ENCODE assay signal across 9 cellular contexts in genomic region chr2:233832869-233833812, GRCh38. TPM values are rescaled to one million over a fixed set of nuclear protein-coding genes. Genes with fewer than 3 reads are reported as not detected.
DNase-seq lines count a peak whose midpoint lies in the region; ATAC-seq and TF ChIP-seq lines count a peak whose summit lies in the region.
"Had no signal": no experiment of that assay in that cellular context is flagged by ENCODE, and none has a peak within 500 bp of the region (broad histone marks: within the 10 kb centered on the region; RNA-seq: fewer than 3 reads in every experiment).

No MANE protein-coding gene starts in this region.

- H3F3A ChIP-seq in SU-DHL-6 (ENCODE audit: insufficient read depth): peaks cover 59% of the 10 kb centered on the region

- no peaks in the 10 kb centered on the region for H3K27me3 Mint-ChIP-seq in Caco-2 (ENCODE audit: insufficient read depth, unreplicated experiment)

- no peaks in the 10 kb centered on the region for H3K4me1 ChIP-seq in Caco-2

- H3K4me2 ChIP-seq in SU-DHL-6 (ENCODE audit: low read depth, low read length, poor library complexity, severe bottlenecking): peak overlapping the region; percentile 56

- H3K9me2 ChIP-seq in SU-DHL-6 (replicated peaks; ENCODE audit: insufficient read depth, low read length): no peaks in the 10 kb centered on the region

- no peaks in the 10 kb centered on the region for H3K36me3 ChIP-seq in Caco-2 (ENCODE audit: control insufficient read depth, insufficient read depth, low read length)
- H3K36me3 ChIP-seq in SU-DHL-6 (ENCODE audit: low read length): peaks cover 14% of the 10 kb centered on the region

- no TSS peak for BruUV-seq in Caco-2 (replicated peaks; lab: Mats Ljungman, UMichigan)

- H2AFZ ChIP-seq in SU-DHL-6 (ENCODE audit: low read depth, low read length, severe bottlenecking): peak overlapping the region; percentile 55

- H3K27ac Mint-ChIP-seq in Caco-2 (ENCODE audit: unreplicated experiment): no peak overlapping the region

- DNase-seq in Caco-2 (peak; percentile 47 to 55), HPDE6-E6E7 (ENCODE audit: extremely low spot score) (peak; percentile 83), iris pigment epithelial cell (ENCODE audit: low read depth) (peak; percentile 74)

- peaks cover 45% of the 10 kb centered on the region for H3K36me3 Mint-ChIP-seq in Caco-2 (ENCODE audit: insufficient read depth, unreplicated experiment)

- H3K27ac ChIP-seq in SU-DHL-6 (ENCODE audit: low read depth, low read length): peak overlapping the region; percentile 90

- H3K27me3 ChIP-seq in Caco-2 (replicated peaks; ENCODE audit: control insufficient read depth, insufficient read depth, low read length) (no peaks in the 10 kb centered on the region), SU-DHL-6 (ENCODE audit: low read length) (no peaks in the 10 kb centered on the region)

- no peaks in the 10 kb centered on the region for H4K20me1 ChIP-seq in SU-DHL-6 (ENCODE audit: low read depth, low read length)

- peaks cover 19% of the 10 kb centered on the region for H3K79me2 ChIP-seq in SU-DHL-6 (ENCODE audit: insufficient read depth, low read length)

- H3K9me3 ChIP-seq in Caco-2: no peaks in the 10 kb centered on the region
- H3K9me3 ChIP-seq in SU-DHL-6 (ENCODE audit: insufficient read depth, low read length): no peaks in the 10 kb centered on the region

- peak overlapping the region; percentile 43 for H3K9ac ChIP-seq in SU-DHL-6 (ENCODE audit: low read length)

- POLR2A ChIA-PET in Caco-2 (lab: Charles Lee): no interaction called here

- H3K4me1 Mint-ChIP-seq in Caco-2 (ENCODE audit: low read depth, unreplicated experiment): no peaks in the 10 kb centered on the region

- no peaks in the 10 kb centered on the region for H3K9me3 Mint-ChIP-seq in Caco-2 (ENCODE audit: unreplicated experiment)

- CTCF ChIA-PET in Caco-2 (lab: Charles Lee): interaction anchor here (0.7 to 1.1 kb wide), 4 partner anchors 346 to 390 kb away, joined by 4 to 6 read pairs (median 5); no protein-coding TSS in a partner anchor

- no peak overlapping the region for H3K4me3 ChIP-seq in Caco-2 (ENCODE audit: low read depth, low read length)
- H3K4me3 ChIP-seq in SU-DHL-6 (ENCODE audit: insufficient read depth, low read length, poor library complexity, severe bottlenecking): no peak overlapping the region

- H3K4me3 Mint-ChIP-seq in Caco-2 (ENCODE audit: unreplicated experiment): no peak overlapping the region

- intact Hi-C loops in Caco-2 (cut with micrococcal nuclease; ENCODE audit: unreplicated experiment): loop anchor here (5.0 kb wide), 1 partner anchor 351 kb away; no protein-coding TSS in a partner anchor

- no peak for ATAC-seq in GM18907 (IDR thresholded peaks at IDR 0.05; ENCODE audit: unreplicated experiment)
- ATAC-seq in HG03571 (IDR thresholded peaks at IDR 0.05; ENCODE audit: unreplicated experiment): no peak
- ATAC-seq in GM18502 (IDR thresholded peaks at IDR 0.05; ENCODE audit: poor library complexity, unreplicated experiment): no peak
- ATAC-seq in HG03095 (IDR thresholded peaks at IDR 0.05; ENCODE audit: unreplicated experiment): no peak

- TF ChIP-seq CTCF in Caco-2 (IDR thresholded peaks at IDR 0.05; ENCODE audit: insufficient read depth in 1 of 2, low read depth in 1 of 2, low read length in 1 of 2, severe bottlenecking in 1 of 2, unreplicated experiment in 1 of 2) (peak; percentile 34 to 36), SU-DHL-6 (IDR thresholded peaks at IDR 0.05; ENCODE audit: insufficient read depth, low read length, poor library complexity, severe bottlenecking) (peak; percentile 64)

RNA-seq across cellular contexts. Expression of gene HJURP, which starts 21.2 kb away (rescaled TPM):
- total RNA-seq in Caco-2 (2022): 29.7 and 35.0 TPM in 2 replicates

RNA-seq across cellular contexts. Expression of gene MROH2A, which starts 55.0 kb away (rescaled TPM):
- total RNA-seq in Caco-2 (2022): not detected in 2 replicates
- total RNA-seq: frontal cortex had no signal
